ENCODE assay signal across 18 cellular contexts in genomic region chr6:48641544-48641943, GRCh38.
A peak's percentile ranks its signal among the peaks of the same experiment; 100 is the strongest.
DNase-seq lines count a peak whose midpoint lies in the region; ATAC-seq and TF ChIP-seq lines count a peak whose summit lies in the region.
"Had no signal": no experiment of that assay in that cellular context is flagged by ENCODE, and none has a peak within 500 bp of the region (broad histone marks: within the 10 kb centered on the region; RNA-seq: fewer than 3 reads in every experiment).

No MANE protein-coding gene starts in this region.

- DNase-seq in AG09309 (ENCODE audit: low read depth) (peak; percentile 23), LHCN-M2 (ENCODE audit: low read depth) (peak; percentile 27), brain microvascular endothelial cell (peak; percentile 48), iris pigment epithelial cell (ENCODE audit: low read depth) (peak; percentile 65), DMS79 (lab: John Stamatoyannopoulos, UW) (no peak)
- DNase-seq: activated CD4-positive, alpha-beta T cell treated with anti-CD3 and anti-CD28 coated beads for 4 hours; CD4-positive, alpha-beta T cell; dorsolateral prefrontal cortex; natural killer cell; NCI-H1417 treated with DMSO at 0.1 percent for 48 hours; NCI-H524 treated with DMSO at 0.1 percent for 48 hours; ovary; right lobe of liver; SW 1271 had no signal

- no peaks in the 10 kb centered on the region for H3K27me3 ChIP-seq in brain microvascular endothelial cell (replicated peaks)
- H3K27me3 ChIP-seq: dorsolateral prefrontal cortex, ovary, right lobe of liver had no signal

- ATAC-seq in HG02870 (IDR thresholded peaks at IDR 0.05; ENCODE audit: unreplicated experiment) (no peak), GM18873 (IDR thresholded peaks at IDR 0.05; ENCODE audit: low FRiP score, unreplicated experiment) (no peak), GM19328 (IDR thresholded peaks at IDR 0.05; ENCODE audit: unreplicated experiment) (no peak)
- ATAC-seq: natural killer cell, right lobe of liver had no signal

- H3K27ac ChIP-seq in brain microvascular endothelial cell, result no peak overlapping the region
- H3K27ac ChIP-seq: dorsolateral prefrontal cortex, ovary, right lobe of liver, thoracic aorta had no signal

- in situ Hi-C loops in brain microvascular endothelial cell (cut with HindIII; ENCODE audit: low pct_ligation_motif_present, low sequenced_read_pairs), result no loop called here

- H3K4me3 ChIP-seq in AG09309 (ENCODE audit: control insufficient read depth, low read depth, low read length) (no peak overlapping the region), brain microvascular endothelial cell (ENCODE audit: low read depth, low read length) (no peak overlapping the region)
- H3K4me3 ChIP-seq: dorsolateral prefrontal cortex, ovary, right lobe of liver, thoracic aorta had no signal

- no peaks in the 10 kb centered on the region for H3K36me3 ChIP-seq in brain microvascular endothelial cell (replicated peaks)
- H3K36me3 ChIP-seq: ovary, right lobe of liver, thoracic aorta had no signal

- TF ChIP-seq CTCF in AG09309 (IDR thresholded peaks at IDR 0.05; ENCODE audit: control insufficient read depth, insufficient read depth, low read depth, low read length, missing control alignments) (no peak), brain microvascular endothelial cell (IDR thresholded peaks at IDR 0.05; ENCODE audit: low read depth, low read length, missing control alignments) (no peak)
